In the genomic region with DNA sequence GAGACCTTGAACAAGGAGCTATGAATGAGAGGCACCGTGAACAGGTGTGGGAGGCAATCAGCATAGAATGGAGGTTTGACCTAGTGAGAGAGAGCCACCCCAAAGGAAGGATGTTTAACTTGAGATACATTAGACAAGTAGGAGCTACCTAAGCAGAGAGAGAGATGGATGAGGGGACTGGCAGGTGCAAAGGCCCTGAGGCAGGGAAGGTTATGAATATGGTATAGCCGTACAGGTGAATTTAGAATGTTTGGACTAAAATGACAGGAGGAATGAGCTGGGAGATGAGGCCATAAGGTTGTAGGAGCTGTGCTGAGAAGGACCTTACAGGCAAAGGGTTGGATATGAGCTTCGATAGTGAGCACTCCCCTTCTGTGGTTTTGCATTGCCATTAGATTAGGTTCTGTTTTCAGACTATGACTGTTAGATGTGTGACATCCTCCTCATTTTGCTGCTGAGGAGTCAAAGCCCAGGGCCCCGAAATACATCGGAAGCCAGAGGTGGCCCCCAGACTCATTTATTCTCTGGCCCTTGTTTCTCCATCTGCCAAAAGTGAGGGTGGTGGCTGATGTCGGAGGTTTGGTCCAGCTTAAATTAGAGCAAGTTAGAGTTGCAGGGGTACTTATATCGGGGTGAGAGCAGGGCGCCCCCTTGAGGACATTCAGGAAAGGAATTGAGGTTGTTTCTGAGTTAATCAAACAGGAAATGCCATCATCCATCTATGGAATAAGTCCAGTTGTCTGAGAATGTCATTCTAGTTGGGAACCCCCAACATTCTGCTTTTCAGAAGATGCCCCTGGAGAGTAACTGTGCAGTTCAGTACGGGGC, we compare ENCODE assay signal across 9 cellular contexts. TPM values are rescaled to one million over a fixed set of nuclear protein-coding genes. Genes with fewer than 3 reads are reported as not detected.
A peak's percentile ranks its signal among the peaks of the same experiment; 100 is the strongest.
DNase-seq lines count a peak whose midpoint lies in the region; ATAC-seq and TF ChIP-seq lines count a peak whose summit lies in the region.
"Had no signal": no experiment of that assay in that cellular context is flagged by ENCODE, and none has a peak within 500 bp of the region (broad histone marks: within the 10 kb centered on the region; RNA-seq: fewer than 3 reads in every experiment).

No MANE protein-coding gene starts in this region.

- peak; percentile 23; the same call in 1 of the 2 replicates for TF ChIP-seq CTCF in AG10803 (conservative IDR thresholded peaks at IDR 0.05; ENCODE audit: low read length)
- no peak for TF ChIP-seq CTCF in colonic mucosa (IDR thresholded peaks at IDR 0.05)

- H3K9me3 ChIP-seq in GM23248 (ENCODE audit: low read depth) = no peaks in the 10 kb centered on the region
- no peaks in the 10 kb centered on the region for H3K9me3 ChIP-seq in colonic mucosa

- no peak overlapping the region for H3K27ac ChIP-seq in GM23248
- H3K27ac ChIP-seq in colonic mucosa = no peak overlapping the region
- H3K27ac ChIP-seq: parathyroid adenoma had no signal

- H3K4me2 ChIP-seq in GM23248 (ENCODE audit: unreplicated experiment) = no peak overlapping the region

- 49 to 55% methylated on average over 9 of the region's 9 CpGs for WGBS in GM23248 (ENCODE audit: low coverage in 1 of 2, low lambda C conversion rate in 2 of 2, missing lambda C conversion rate in 2 of 2), 2 experiments

- DNase-seq in AG10803 (ENCODE audit: low read depth) = peak; percentile 18
- DNase-seq in GM23248 = peak; percentile 35
- DNase-seq in SK-MEL-5 (ENCODE audit: low read depth, low spot score) = peak; percentile 66
- DNase-seq in foreskin melanocyte = peak; percentile 52
- no peak for DNase-seq in activated gamma-delta T cell treated with Interleukin-2 at 50 U/mL for 16 hours
- DNase-seq in colonic mucosa = no peak
- no peak for DNase-seq in central memory CD4-positive, alpha-beta T cell

- H3K36me3 ChIP-seq in GM23248 (ENCODE audit: low read depth) (no peaks in the 10 kb centered on the region), colonic mucosa (no peaks in the 10 kb centered on the region)

- H3K79me2 ChIP-seq in GM23248 (ENCODE audit: insufficient read depth) = no peaks in the 10 kb centered on the region
- H3K79me2 ChIP-seq: parathyroid adenoma had no signal

- in situ Hi-C loops in GM23248 (cut with MboI) (no loop called here), SK-MEL-5 (cut with HindIII; ENCODE audit: low pct_unique_long_range_greater_than_20kb, low sequenced_read_pairs) (no loop called here)

- no peaks in the 10 kb centered on the region for H3K9me2 ChIP-seq in GM23248 (ENCODE audit: insufficient read depth)

- H3K9ac ChIP-seq in GM23248 (no peak overlapping the region), colonic mucosa (ENCODE audit: low read depth in 2 of 2, low read length in 2 of 2) (no peak overlapping the region)
- H3K9ac ChIP-seq: parathyroid adenoma had no signal

- no peak overlapping the region for H2AFZ ChIP-seq in GM23248
- H2AFZ ChIP-seq: parathyroid adenoma had no signal

- H3K27me3 ChIP-seq in GM23248 (replicated peaks; ENCODE audit: insufficient read depth) = peaks cover 44% of the 10 kb centered on the region
- no peaks in the 10 kb centered on the region for H3K27me3 ChIP-seq in colonic mucosa

- intact Hi-C loops in colonic mucosa (cut with DNase I) = no loop called here

- H3K4me3 ChIP-seq in AG10803 (ENCODE audit: low read length) (no peak overlapping the region), GM23248 (no peak overlapping the region), colonic mucosa (no peak overlapping the region)

- H3K4me1 ChIP-seq in GM23248 (ENCODE audit: insufficient read depth) = no peaks in the 10 kb centered on the region
- no peaks in the 10 kb centered on the region for H3K4me1 ChIP-seq in colonic mucosa
- H3K4me1 ChIP-seq: parathyroid adenoma had no signal

- ATAC-seq in GM21367 (IDR thresholded peaks at IDR 0.05; ENCODE audit: unreplicated experiment) = no peak

- H4K20me1 ChIP-seq in GM23248 (ENCODE audit: insufficient read depth) = no peaks in the 10 kb centered on the region

- no peaks in the 10 kb centered on the region for H3F3A ChIP-seq in GM23248 (ENCODE audit: insufficient read depth)

RNA-seq across cellular contexts. Expression of a gene that starts 29.4 kb away (rescaled TPM):
- total RNA-seq in GM23248 (2014; rRNA removed; shearing (Covaris generic)) = not detected in 2 replicates
- polyA plus RNA-seq in GM23248 (2016; fragmentation: Nextera tagmentation; extraction: Ambion mirVana) = not detected in 2 replicates
- 0.19 and 0.24 TPM in 2 replicates for total RNA-seq in SK-MEL-5 (2014; rRNA removed; shearing (Covaris generic))
- polyA plus RNA-seq in SK-MEL-5 (2015; cell fraction: cytosol; rRNA removed) = 0.57 and 0.90 TPM in 2 replicates
- polyA plus RNA-seq in SK-MEL-5 (2015; cell fraction: nucleus; rRNA removed) = 1.9 and 2.2 TPM in 2 replicates
- total RNA-seq in colonic mucosa = under 1 TPM; 0.11 to 0.17 TPM

Comparison
In these comparisons a context has a peak if more than half of its experiments do, and no peak if none do; other contexts are left out.
1. DNase-seq: peak in AG10803 (single experiment), GM23248 (single experiment), SK-MEL-5 (single experiment) and foreskin melanocyte (single experiment); none in activated gamma-delta T cell treated with Interleukin-2 at 50 U/mL for 16 hours (single experiment), colonic mucosa (single experiment) and central memory CD4-positive, alpha-beta T cell (single experiment).